Comparison of ENCODE assay signal across 29 cellular contexts in genomic region chr5:113950186-113950585, GRCh38.
"Had no signal": no experiment of that assay in that cellular context is flagged by ENCODE, and none has a peak within 500 bp of the region (broad histone marks: within the 10 kb centered on the region; RNA-seq: fewer than 3 reads in every experiment).

No MANE protein-coding gene starts in this region.

- H3K27me3 ChIP-seq: esophagus squamous epithelium, heart right ventricle, neutrophil, pancreas, stomach, tibial artery, upper lobe of left lung, uterus had no signal

- H3K27me3 Mint-ChIP-seq: effector memory CD8-positive, alpha-beta T cell; memory B cell; naive B cell; natural killer cell treated with Interleukin-12 subunit alpha and Interleukin-12 subunit beta and Interleukin-15 and Interleukin-18, amount 100 ng/mL, for 72 hours had no signal

- H3K4me3 ChIP-seq: esophagus squamous epithelium, heart right ventricle, lung, mucosa of descending colon, pancreas, smooth muscle cell, stomach, tibial artery, upper lobe of left lung, uterus had no signal

- H3K27ac ChIP-seq: esophagus squamous epithelium, heart right ventricle, neutrophil, pancreas, stomach, tibial artery, upper lobe of left lung, uterus had no signal

- H3K9me3 ChIP-seq: esophagus squamous epithelium, mucosa of descending colon, neutrophil, pancreas, stomach, tibial artery, upper lobe of left lung, uterus had no signal

- H3K4me1 ChIP-seq: esophagus squamous epithelium, pancreas, tibial artery, upper lobe of left lung, uterus had no signal

- H3K27ac Mint-ChIP-seq: effector memory CD8-positive, alpha-beta T cell; memory B cell; naive B cell; natural killer cell treated with Interleukin-12 subunit alpha and Interleukin-12 subunit beta and Interleukin-15 and Interleukin-18, amount 100 ng/mL, for 72 hours had no signal

- H3K4me1 Mint-ChIP-seq: memory B cell, naive B cell, neural crest cell had no signal

- H3K4me3 Mint-ChIP-seq: effector memory CD8-positive, alpha-beta T cell; memory B cell; naive B cell; natural killer cell treated with Interleukin-12 subunit alpha and Interleukin-12 subunit beta and Interleukin-15 and Interleukin-18, amount 100 ng/mL, for 72 hours; neural crest cell had no signal

- H3K36me3 ChIP-seq: esophagus squamous epithelium, heart right ventricle, neutrophil, pancreas, stomach, tibial artery, upper lobe of left lung, uterus had no signal

- ATAC-seq: effector memory CD8-positive, alpha-beta T cell; left cardiac atrium; mucosa of descending colon; natural killer cell treated with Interleukin-12 subunit alpha and Interleukin-12 subunit beta and Interleukin-15 and Interleukin-18, amount 100 ng/mL, for 72 hours; pancreas; sciatic nerve had no signal

- DNase-seq: cortex of kidney; effector memory CD8-positive, alpha-beta T cell; erythroblast; esophagus squamous epithelium; foreskin melanocyte; glutamatergic neuron; heart right ventricle; hippocampal formation; left cardiac atrium; mucosa of descending colon; naive B cell; pancreas; retina; stimulated activated CD4-positive, alpha-beta T cell treated with anti-CD3 and anti-CD28 coated beads, Interleukin-12 subunit alpha, Interleukin-12 subunit beta, amount 100 ng/mL, for 4 hours; stimulated activated CD4-positive, alpha-beta T cell treated with anti-CD3 and anti-CD28 coated beads, Interleukin-1b, Interleukin-23, amount 100 ng/mL, for 48 hours; stimulated activated CD4-positive, alpha-beta T cell treated with anti-CD3 and anti-CD28 coated beads, Interleukin-4, amount 100 ng/mL, for 1 hour; stimulated activated CD8-positive, alpha-beta memory T cell treated with anti-CD3 and anti-CD28 coated beads, Interleukin-4, amount 100 ng/mL, for 48 hours; stimulated activated naive CD4-positive, alpha-beta T cell treated with Interleukin-2 at 50 U/mL for 16 hours; stomach; tibial artery; upper lobe of left lung; uterus had no signal

- H3K36me3 Mint-ChIP-seq: memory B cell, naive B cell had no signal
